In genomic region chr18:30787410-30787809, GRCh38 we compare ENCODE assay signal across 11 cellular contexts.
"Had no signal": no experiment of that assay in that cellular context is flagged by ENCODE, and none has a peak within 500 bp of the region (broad histone marks: within the 10 kb centered on the region; RNA-seq: fewer than 3 reads in every experiment).

No MANE protein-coding gene starts in this region.

- H3K4me3 ChIP-seq: HAP-1 had no signal

- H3K4me1 Mint-ChIP-seq: IgD-negative memory B cell had no signal

- H3K9ac ChIP-seq: KMS-11 had no signal

- H3K4me1 ChIP-seq: HAP-1 had no signal

- H3K27ac ChIP-seq: KMS-11 had no signal

- H3K36me3 Mint-ChIP-seq: IgD-negative memory B cell had no signal

- H3K36me3 ChIP-seq: HAP-1 had no signal

- DNase-seq: GOT3, HFFc6, Karpas-422, KBM-7 had no signal

- H3K4me2 ChIP-seq: KMS-11 had no signal

- ATAC-seq: HCT116, HepG2 had no signal

- H3K27me3 Mint-ChIP-seq: IgD-negative memory B cell had no signal

- FAIRE-seq: H54, HepG2, HTR-8/SVneo had no signal

- H3K27ac Mint-ChIP-seq: HFFc6, IgD-negative memory B cell had no signal

- H3K9me3 ChIP-seq: HAP-1 had no signal

- H3K4me3 Mint-ChIP-seq: HFFc6, IgD-negative memory B cell had no signal
